In the genomic region with DNA sequence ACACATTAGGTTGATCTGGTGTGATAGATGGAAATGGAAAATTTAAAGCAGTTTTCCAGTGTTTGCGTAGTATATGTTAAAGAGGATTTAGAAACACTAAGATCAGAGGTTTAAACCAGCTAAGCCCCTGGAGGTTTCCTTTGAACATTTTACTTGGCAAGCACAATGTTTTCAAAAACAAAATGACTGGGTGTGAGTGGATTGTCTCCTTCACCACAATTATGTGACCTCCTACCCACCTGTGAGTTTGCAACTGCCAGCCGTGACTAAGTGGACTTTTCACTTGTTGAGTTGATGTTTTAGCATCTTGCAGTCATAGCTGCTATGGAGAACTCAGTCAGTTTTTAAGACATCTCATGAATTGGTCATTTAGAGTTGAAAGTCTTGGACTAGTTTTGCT, we compare ENCODE assay signal across 10 cellular contexts. TPM values are rescaled to one million over a fixed set of nuclear protein-coding genes. Genes with fewer than 3 reads are reported as not detected.
A peak's percentile ranks its signal among the peaks of the same experiment; 100 is the strongest.
DNase-seq lines count a peak whose midpoint lies in the region; ATAC-seq lines count a peak whose summit lies in the region.
"Had no signal": no experiment of that assay in that cellular context is flagged by ENCODE, and none has a peak within 500 bp of the region (broad histone marks: within the 10 kb centered on the region; RNA-seq: fewer than 3 reads in every experiment).

No MANE protein-coding gene starts in this region.

- no peak overlapping the region for H3K4me3 Mint-ChIP-seq in activated T-helper 2 cell treated with anti-CD3 and anti-CD28 coated beads, Interferon-gamma antibody, Interleukin-2, Interleukin-4, amounts not matched to agents 10 μg/mL and 5 μg/mL and 100 μg/mL, durations not matched to agents 14 hours and 24 hours and 36 hours (ENCODE audit: low read depth)

- no peaks in the 10 kb centered on the region for H3K36me3 Mint-ChIP-seq in activated T-helper 2 cell treated with anti-CD3 and anti-CD28 coated beads, Interferon-gamma antibody, Interleukin-2, Interleukin-4, amounts not matched to agents 10 μg/mL and 5 μg/mL and 100 μg/mL, durations not matched to agents 14 hours and 24 hours and 36 hours (ENCODE audit: low read depth)

- ATAC-seq in esophagus mucosa (peak; percentile 45), HG03025 (IDR thresholded peaks at IDR 0.05; ENCODE audit: low FRiP score, unreplicated experiment) (no peak)
- ATAC-seq: psoas muscle had no signal

- peaks cover 20% of the 10 kb centered on the region for H3K27me3 Mint-ChIP-seq in activated T-helper 2 cell treated with anti-CD3 and anti-CD28 coated beads, Interferon-gamma antibody, Interleukin-2, Interleukin-4, amounts not matched to agents 10 μg/mL and 5 μg/mL and 100 μg/mL, durations not matched to agents 14 hours and 24 hours and 36 hours (ENCODE audit: low read depth)

- H3K4me1 Mint-ChIP-seq in activated T-helper 2 cell treated with anti-CD3 and anti-CD28 coated beads, Interferon-gamma antibody, Interleukin-2, Interleukin-4, amounts not matched to agents 10 μg/mL and 5 μg/mL and 100 μg/mL, durations not matched to agents 14 hours and 24 hours and 36 hours (ENCODE audit: low read depth), result no peaks in the 10 kb centered on the region

- H3K9me3 Mint-ChIP-seq in activated T-helper 2 cell treated with anti-CD3 and anti-CD28 coated beads, Interferon-gamma antibody, Interleukin-2, Interleukin-4, amounts not matched to agents 10 μg/mL and 5 μg/mL and 100 μg/mL, durations not matched to agents 14 hours and 24 hours and 36 hours, result no peaks in the 10 kb centered on the region

- H3K27ac Mint-ChIP-seq in activated T-helper 2 cell treated with anti-CD3 and anti-CD28 coated beads, Interferon-gamma antibody, Interleukin-2, Interleukin-4, amounts not matched to agents 10 μg/mL and 5 μg/mL and 100 μg/mL, durations not matched to agents 14 hours and 24 hours and 36 hours, result no peak overlapping the region

- in situ Hi-C loops in G401 (cut with HindIII; ENCODE audit: low sequenced_read_pairs), result no loop called here

- intact Hi-C loops in activated T-helper 2 cell treated with anti-CD3 and anti-CD28 coated beads, Interferon-gamma antibody, Interleukin-2, Interleukin-4, amounts not matched to agents 10 μg/mL and 5 μg/mL and 100 μg/mL, durations not matched to agents 14 hours and 24 hours and 36 hours (cut with micrococcal nuclease), result no loop called here

- DNase-seq in HCEC 1CT, result peak; percentile 98
- DNase-seq in RKO (ENCODE audit: low spot score), result peak; percentile 96
- peak; percentile 95 for DNase-seq in smooth muscle cell of the brain vasculature (ENCODE audit: low read depth, low spot score)
- no peak for DNase-seq in activated T-helper 2 cell treated with anti-CD3 and anti-CD28 coated beads, Interferon-gamma antibody, Interleukin-2, Interleukin-4, amounts not matched to agents 10 μg/mL and 5 μg/mL and 100 μg/mL, durations not matched to agents 14 hours and 24 hours and 36 hours (ENCODE audit: low spot score)
- no peak for DNase-seq in G401 (ENCODE audit: low spot score)
- DNase-seq: activated effector memory CD4-positive, alpha-beta T cell treated with Interleukin-2 at 50 U/mL for 16 hours; GDM1; psoas muscle had no signal

RNA-seq across cellular contexts. Expression of a gene that starts 4.7 kb away (rescaled TPM):
- total RNA-seq in esophagus mucosa, result 0.32 TPM
- not detected in 2 replicates for total RNA-seq in activated T-helper 2 cell treated with anti-CD3 and anti-CD28 coated beads, Interferon-gamma antibody, Interleukin-2, Interleukin-4, amounts not matched to agents 10 μg/mL and 5 μg/mL and 100 μg/mL, durations not matched to agents 14 hours and 24 hours and 36 hours
- not detected in 2 replicates for total RNA-seq in G401 (2014; rRNA removed; shearing (Covaris generic))
- total RNA-seq: psoas muscle had no signal

Comparison
In these comparisons a context has a peak if more than half of its experiments do, and no peak if none do; other contexts are left out.
1. DNase-seq: peak in HCEC 1CT (single experiment), RKO (single experiment) and smooth muscle cell of the brain vasculature (single experiment); none in activated T-helper 2 cell treated with anti-CD3 and anti-CD28 coated beads, Interferon-gamma antibody, Interleukin-2, Interleukin-4, amounts not matched to agents 10 μg/mL and 5 μg/mL and 100 μg/mL, durations not matched to agents 14 hours and 24 hours and 36 hours (single experiment) and G401 (single experiment).